In the genomic region with DNA sequence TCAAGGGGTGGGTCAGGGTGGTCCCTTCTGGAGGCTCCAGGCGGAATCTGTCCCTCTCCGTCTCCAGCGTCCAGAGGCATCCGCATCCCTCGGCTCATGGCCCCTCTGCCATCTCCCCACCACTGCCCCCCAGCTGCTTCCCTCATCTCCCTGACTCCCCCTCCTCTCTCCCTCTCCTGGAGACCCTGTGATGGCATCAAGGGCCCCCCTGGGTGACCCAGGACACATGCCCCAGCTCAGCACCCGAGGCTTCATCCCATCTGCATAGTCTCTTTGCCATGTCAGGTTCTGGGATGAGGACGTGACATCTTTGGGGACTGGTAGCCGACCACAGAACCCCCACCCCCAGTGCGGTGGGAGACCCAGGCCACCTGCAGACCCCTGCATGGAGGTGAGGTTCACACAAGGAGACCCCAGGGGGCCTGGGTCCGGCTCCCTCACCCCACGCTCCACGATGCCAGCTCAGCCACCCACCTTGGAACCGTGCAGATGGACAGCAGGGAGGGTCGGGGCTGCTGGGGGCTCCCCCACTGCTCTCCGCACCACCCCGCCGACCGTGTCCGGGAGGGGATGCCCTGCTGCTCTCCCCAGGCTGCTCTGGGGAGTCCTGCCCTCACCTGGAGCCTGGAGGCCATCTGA, we compare ENCODE assay signal across 14 cellular contexts. TPM values are rescaled to one million over a fixed set of nuclear protein-coding genes. Genes with fewer than 3 reads are reported as not detected.
"Had no signal": no experiment of that assay in that cellular context is flagged by ENCODE, and none has a peak within 500 bp of the region (broad histone marks: within the 10 kb centered on the region; RNA-seq: fewer than 3 reads in every experiment).

No MANE protein-coding gene starts in this region.

- H3K9me3 Mint-ChIP-seq: activated naive CD4-positive, alpha-beta T cell treated with anti-CD3 and anti-CD28 coated beads for 36 hours; memory B cell; neural crest cell; WTC11 had no signal

- DNase-seq: activated CD4-positive, alpha-beta T cell treated with anti-CD3 and anti-CD28 coated beads for 48 hours; activated CD8-positive, alpha-beta T cell treated with anti-CD3 and anti-CD28 coated beads, Interleukin-2, amount 10 ng/mL, durations not matched to agents 7 days and 5 days; activated naive CD4-positive, alpha-beta T cell treated with anti-CD3 and anti-CD28 coated beads for 36 hours; central memory CD4-positive, alpha-beta T cell; T-helper 1 cell; uterus had no signal

- H3K4me3 Mint-ChIP-seq: activated CD8-positive, alpha-beta T cell treated with anti-CD3 and anti-CD28 coated beads, Interleukin-2, amount 10 ng/mL, durations not matched to agents 7 days and 5 days; activated naive CD4-positive, alpha-beta T cell treated with anti-CD3 and anti-CD28 coated beads for 36 hours; memory B cell; neural crest cell; WTC11 had no signal

- H3K9me3 ChIP-seq: left lung, uterus had no signal

- H3K36me3 ChIP-seq: uterus had no signal

- H3K27ac ChIP-seq: left lung, parathyroid adenoma, uterus had no signal

- H3K27ac Mint-ChIP-seq: activated CD8-positive, alpha-beta T cell treated with anti-CD3 and anti-CD28 coated beads, Interleukin-2, amount 10 ng/mL, durations not matched to agents 7 days and 5 days; activated naive CD4-positive, alpha-beta T cell treated with anti-CD3 and anti-CD28 coated beads for 36 hours; memory B cell; WTC11 had no signal

- H3K36me3 Mint-ChIP-seq: memory B cell, WTC11 had no signal

- H3K9ac ChIP-seq: parathyroid adenoma had no signal

- H3K4me3 ChIP-seq: left lung, uterus had no signal

- H2AFZ ChIP-seq: parathyroid adenoma had no signal

- ATAC-seq: activated CD8-positive, alpha-beta T cell treated with anti-CD3 and anti-CD28 coated beads, Interleukin-2, amount 10 ng/mL, durations not matched to agents 7 days and 5 days; left lung; WTC11 had no signal

- H3K27me3 ChIP-seq: uterus had no signal

RNA-seq across cellular contexts. Expression of a gene that starts 3.8 kb away (rescaled TPM):
- total RNA-seq: neural crest cell had no signal

RNA-seq across cellular contexts. Expression of a gene that starts 12.4 kb away (rescaled TPM):
- total RNA-seq: dermis blood vessel endothelial cell, neural crest cell had no signal

RNA-seq across cellular contexts. Expression of a gene that starts 29.2 kb away (rescaled TPM):
- total RNA-seq: activated CD8-positive, alpha-beta T cell treated with anti-CD3 and anti-CD28 coated beads, Interleukin-2, amount 10 ng/mL, durations not matched to agents 7 days and 5 days; dermis blood vessel endothelial cell; left lung; uterus had no signal
- polyA plus RNA-seq: adipose tissue had no signal

RNA-seq across cellular contexts. Expression of a gene that starts 41.8 kb away (rescaled TPM):
- total RNA-seq: activated CD8-positive, alpha-beta T cell treated with anti-CD3 and anti-CD28 coated beads, Interleukin-2, amount 10 ng/mL, durations not matched to agents 7 days and 5 days; activated naive CD4-positive, alpha-beta T cell treated with anti-CD3 and anti-CD28 coated beads for 36 hours; dermis blood vessel endothelial cell; left lung; neural crest cell; uterus had no signal
- polyA plus RNA-seq: esophagus had no signal
